17 cellular contexts compared by ENCODE assay signal in the genomic region with DNA sequence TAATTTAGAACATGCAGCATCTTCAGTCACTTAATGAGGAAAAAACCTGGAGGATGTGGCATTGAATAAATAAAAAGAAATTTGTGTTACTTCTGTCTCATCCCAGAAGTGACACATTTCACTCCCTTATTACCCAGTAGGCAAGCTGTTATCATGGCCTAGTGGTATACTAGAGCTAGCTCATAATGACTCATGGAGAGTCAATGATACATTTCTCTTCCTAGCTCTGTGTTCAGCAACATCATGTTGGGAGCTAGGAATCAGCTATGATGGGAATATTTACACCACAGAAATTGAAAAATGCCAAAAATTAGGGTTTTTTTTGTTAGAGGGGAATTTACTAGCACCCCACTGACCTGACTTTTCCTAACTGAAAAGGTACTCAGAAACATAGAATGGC.
DNase-seq lines count a peak whose midpoint lies in the region; ATAC-seq, FAIRE-seq and TF ChIP-seq lines count a peak whose summit lies in the region.
"Had no signal": no experiment of that assay in that cellular context is flagged by ENCODE, and none has a peak within 500 bp of the region (broad histone marks: within the 10 kb centered on the region; RNA-seq: fewer than 3 reads in every experiment).

No MANE protein-coding gene starts in this region.

- intact Hi-C loops in colonic mucosa (cut with DNase I) = no loop called here

- no peaks in the 10 kb centered on the region for H3K4me1 ChIP-seq in colonic mucosa
- H3K4me1 ChIP-seq: BE2C, SJCRH30 had no signal

- H3K4me3 ChIP-seq in bronchial epithelial cell (ENCODE audit: low read depth, low read length) (no peak overlapping the region), colonic mucosa (no peak overlapping the region)
- H3K4me3 ChIP-seq: SJCRH30 had no signal

- no peak for ATAC-seq in HG02840 (IDR thresholded peaks at IDR 0.05; ENCODE audit: low FRiP score, unreplicated experiment)
- ATAC-seq: HCT116, HepG2 had no signal

- H3K27me3 ChIP-seq in bronchial epithelial cell (ENCODE audit: control insufficient read depth, insufficient read depth, low read length) (peaks cover 3% of the 10 kb centered on the region), colonic mucosa (no peaks in the 10 kb centered on the region)
- H3K27me3 ChIP-seq: BE2C, SJCRH30 had no signal

- H3K36me3 ChIP-seq in bronchial epithelial cell (ENCODE audit: control insufficient read depth, insufficient read depth, low read length) = no peaks in the 10 kb centered on the region
- no peaks in the 10 kb centered on the region for H3K36me3 ChIP-seq in colonic mucosa
- H3K36me3 ChIP-seq: BE2C, SJCRH30 had no signal

- no peak for TF ChIP-seq CTCF in bronchial epithelial cell (IDR thresholded peaks at IDR 0.05; ENCODE audit: insufficient read depth, low read length, severe bottlenecking)
- TF ChIP-seq CTCF in colonic mucosa (IDR thresholded peaks at IDR 0.05) = no peak

- H3K9ac ChIP-seq in colonic mucosa (ENCODE audit: low read depth in 2 of 2, low read length in 2 of 2) = no peak overlapping the region

- no peaks in the 10 kb centered on the region for H3K9me3 ChIP-seq in colonic mucosa
- H3K9me3 ChIP-seq: BE2C, SJCRH30 had no signal

- peak; percentile 44 for DNase-seq in ELR (ENCODE audit: low read depth)
- DNase-seq in RCC 7860 (ENCODE audit: low spot score) = peak; percentile 53
- peak; percentile 58 for DNase-seq in bronchial epithelial cell (ENCODE audit: low read depth)
- peak; percentile 58 for DNase-seq in kidney tubule cell (ENCODE audit: low spot score)
- no peak for DNase-seq in UCSD-AML1 (lab: John Stamatoyannopoulos, UW; ENCODE audit: unreplicated experiment)
- DNase-seq in colonic mucosa = no peak
- DNase-seq: BE2C; CD4-positive, alpha-beta T cell; DMS53; NCI-H1105; NCI-H1694; NCI-H446; NCI-H69 had no signal

- FAIRE-seq in RCC 7860 (lab: Jason Lieb, UNC) (peak; percentile 60), bronchial epithelial cell (lab: Jason Lieb, UNC) (no peak)
- FAIRE-seq: HepG2 had no signal

- H3K27ac ChIP-seq in colonic mucosa = no peak overlapping the region
- H3K27ac ChIP-seq: SJCRH30 had no signal

Comparison
In these comparisons a context has a peak if more than half of its experiments do, and no peak if none do; other contexts are left out.
1. DNase-seq: peak in ELR (single experiment), RCC 7860 (single experiment), bronchial epithelial cell (single experiment) and kidney tubule cell (single experiment); none in UCSD-AML1 (single experiment) and colonic mucosa (single experiment).